Comparison of ENCODE assay signal across 1 cellular context in the genomic region with DNA sequence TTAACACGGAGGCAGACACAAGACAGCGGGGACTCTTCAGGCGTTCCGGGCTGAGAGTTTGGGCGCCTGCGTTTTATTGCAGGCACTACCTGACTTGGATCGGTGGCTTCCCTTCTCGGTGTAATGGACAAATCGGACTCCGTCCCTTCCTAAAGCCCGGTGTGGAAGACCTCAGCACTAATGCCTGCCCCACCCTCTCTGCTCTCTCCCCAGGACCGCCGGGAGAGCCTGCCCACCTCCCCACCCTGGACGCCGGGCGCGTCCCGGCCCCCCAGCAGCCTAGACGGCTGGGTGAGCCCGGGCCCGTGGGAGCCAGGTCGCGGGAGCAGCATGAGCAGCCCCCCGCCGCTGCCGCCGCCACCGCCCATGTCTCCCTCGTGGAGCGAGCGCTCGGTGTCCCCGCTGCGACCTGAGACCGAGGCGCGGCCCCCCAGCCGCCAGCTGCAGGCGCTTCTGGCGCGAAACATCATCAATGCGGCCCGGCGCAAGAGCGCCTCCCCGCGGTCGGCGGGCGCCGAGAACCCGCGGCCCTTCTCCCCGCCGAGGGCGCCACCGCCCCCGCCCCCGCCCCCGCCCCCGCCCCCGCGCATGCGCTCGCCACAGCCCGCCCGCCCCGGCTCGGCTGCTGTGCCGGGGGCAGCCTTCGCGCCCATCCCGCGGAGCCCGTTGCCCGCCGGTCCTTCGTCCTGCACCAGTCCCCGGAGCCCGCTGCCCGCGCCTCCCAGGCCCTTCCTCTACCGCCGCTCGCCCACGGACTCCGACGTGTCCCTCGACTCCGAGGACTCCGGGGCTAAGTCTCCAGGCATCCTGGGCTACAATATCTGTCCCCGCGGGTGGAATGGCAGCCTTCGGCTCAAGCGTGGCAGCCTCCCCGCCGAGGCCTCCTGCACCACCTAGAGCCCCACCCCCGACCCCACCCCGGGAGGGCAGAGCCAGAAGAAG.
TF ChIP-seq lines count a peak whose summit lies in the region.

No MANE protein-coding gene starts in this region.

TF ChIP-seq in GM12878, 131 proteins besides CTCF, POLR2A, EP300 and RAD21 (continued from another document):
- TF ChIP-seq STAT1 (conservative IDR thresholded peaks at IDR 0.05) = no peak
- TF ChIP-seq MTA3 (IDR thresholded peaks at IDR 0.05; ENCODE audit: borderline replicate concordance, low read length) = no peak
- TF ChIP-seq POLR2AphosphoS2 (IDR thresholded peaks at IDR 0.05; ENCODE audit: low read depth, low read length) = peak; percentile 63; the same call in 1 of the 2 replicates
- peak; percentile 63 for TF ChIP-seq IKZF1 (conservative IDR thresholded peaks at IDR 0.05)
- TF ChIP-seq KLF5 (IDR thresholded peaks at IDR 0.05; ENCODE audit: partially characterized antibody) = no peak
- TF ChIP-seq CHD2 (IDR thresholded peaks at IDR 0.05; ENCODE audit: borderline replicate concordance, low read depth, low read length) = no peak
- TF ChIP-seq, protein P1, sequence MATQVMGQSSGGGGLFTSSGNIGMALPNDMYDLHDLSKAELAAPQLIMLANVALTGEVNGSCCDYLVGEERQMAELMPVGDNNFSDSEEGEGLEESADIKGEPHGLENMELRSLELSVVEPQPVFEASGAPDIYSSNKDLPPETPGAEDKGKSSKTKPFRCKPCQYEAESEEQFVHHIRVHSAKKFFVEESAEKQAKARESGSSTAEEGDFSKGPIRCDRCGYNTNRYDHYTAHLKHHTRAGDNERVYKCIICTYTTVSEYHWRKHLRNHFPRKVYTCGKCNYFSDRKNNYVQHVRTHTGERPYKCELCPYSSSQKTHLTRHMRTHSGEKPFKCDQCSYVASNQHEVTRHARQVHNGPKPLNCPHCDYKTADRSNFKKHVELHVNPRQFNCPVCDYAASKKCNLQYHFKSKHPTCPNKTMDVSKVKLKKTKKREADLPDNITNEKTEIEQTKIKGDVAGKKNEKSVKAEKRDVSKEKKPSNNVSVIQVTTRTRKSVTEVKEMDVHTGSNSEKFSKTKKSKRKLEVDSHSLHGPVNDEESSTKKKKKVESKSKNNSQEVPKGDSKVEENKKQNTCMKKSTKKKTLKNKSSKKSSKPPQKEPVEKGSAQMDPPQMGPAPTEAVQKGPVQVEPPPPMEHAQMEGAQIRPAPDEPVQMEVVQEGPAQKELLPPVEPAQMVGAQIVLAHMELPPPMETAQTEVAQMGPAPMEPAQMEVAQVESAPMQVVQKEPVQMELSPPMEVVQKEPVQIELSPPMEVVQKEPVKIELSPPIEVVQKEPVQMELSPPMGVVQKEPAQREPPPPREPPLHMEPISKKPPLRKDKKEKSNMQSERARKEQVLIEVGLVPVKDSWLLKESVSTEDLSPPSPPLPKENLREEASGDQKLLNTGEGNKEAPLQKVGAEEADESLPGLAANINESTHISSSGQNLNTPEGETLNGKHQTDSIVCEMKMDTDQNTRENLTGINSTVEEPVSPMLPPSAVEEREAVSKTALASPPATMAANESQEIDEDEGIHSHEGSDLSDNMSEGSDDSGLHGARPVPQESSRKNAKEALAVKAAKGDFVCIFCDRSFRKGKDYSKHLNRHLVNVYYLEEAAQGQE (IDR thresholded peaks at IDR 0.05; ENCODE audit: low read depth, low read length) = no peak
- no peak for TF ChIP-seq PML (IDR thresholded peaks at IDR 0.05; ENCODE audit: low read length)
- TF ChIP-seq, protein P2, sequence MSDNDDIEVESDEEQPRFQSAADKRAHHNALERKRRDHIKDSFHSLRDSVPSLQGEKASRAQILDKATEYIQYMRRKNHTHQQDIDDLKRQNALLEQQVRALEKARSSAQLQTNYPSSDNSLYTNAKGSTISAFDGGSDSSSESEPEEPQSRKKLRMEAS (IDR thresholded peaks at IDR 0.05; ENCODE audit: low read depth, low read length) = no peak
- TF ChIP-seq SMC3 (IDR thresholded peaks at IDR 0.05; ENCODE audit: borderline replicate concordance, low read length) = peak; percentile 74
- TF ChIP-seq TCF3 (IDR thresholded peaks at IDR 0.05; ENCODE audit: borderline replicate concordance, insufficient read depth, low read depth, low read length) = peak; percentile 81
- TF ChIP-seq, protein P3, sequence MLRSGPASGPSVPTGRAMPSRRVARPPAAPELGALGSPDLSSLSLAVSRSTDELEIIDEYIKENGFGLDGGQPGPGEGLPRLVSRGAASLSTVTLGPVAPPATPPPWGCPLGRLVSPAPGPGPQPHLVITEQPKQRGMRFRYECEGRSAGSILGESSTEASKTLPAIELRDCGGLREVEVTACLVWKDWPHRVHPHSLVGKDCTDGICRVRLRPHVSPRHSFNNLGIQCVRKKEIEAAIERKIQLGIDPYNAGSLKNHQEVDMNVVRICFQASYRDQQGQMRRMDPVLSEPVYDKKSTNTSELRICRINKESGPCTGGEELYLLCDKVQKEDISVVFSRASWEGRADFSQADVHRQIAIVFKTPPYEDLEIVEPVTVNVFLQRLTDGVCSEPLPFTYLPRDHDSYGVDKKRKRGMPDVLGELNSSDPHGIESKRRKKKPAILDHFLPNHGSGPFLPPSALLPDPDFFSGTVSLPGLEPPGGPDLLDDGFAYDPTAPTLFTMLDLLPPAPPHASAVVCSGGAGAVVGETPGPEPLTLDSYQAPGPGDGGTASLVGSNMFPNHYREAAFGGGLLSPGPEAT (IDR thresholded peaks at IDR 0.05; ENCODE audit: low read depth) = 0 out of 2 replicates have a peak, but pooled peaks have one; percentile 18
- TF ChIP-seq DPF2 (IDR thresholded peaks at IDR 0.05) = 0 out of 2 replicates have a peak, but pooled peaks have one; percentile 52
- TF ChIP-seq BHLHE40 (IDR thresholded peaks at IDR 0.05; ENCODE audit: borderline replicate concordance in 1 of 2, low read depth in 2 of 2, low read length in 1 of 2) = 0 out of 4 replicates have a peak, but pooled peaks of 1 of the 2 experiments have one; percentile 7
- TF ChIP-seq CEBPB (IDR thresholded peaks at IDR 0.05; ENCODE audit: borderline replicate concordance in 1 of 2, low read depth in 2 of 2, low read length in 2 of 2) = no peak
- TF ChIP-seq HDAC6 (IDR thresholded peaks at IDR 0.05; ENCODE audit: unreplicated experiment) = no peak
- TF ChIP-seq EGR1 (IDR thresholded peaks at IDR 0.05; ENCODE audit: borderline replicate concordance in 1 of 2, low read depth in 2 of 2, low read length in 2 of 2) = peak in 1 of 2 experiments; percentile 89; a peak in 2 of 3 replicates
